Comparison of ENCODE assay signal across 13 cellular contexts in genomic region chr11:64771861-64772260, GRCh38. TPM values are rescaled to one million over a fixed set of nuclear protein-coding genes. Genes with fewer than 3 reads are reported as not detected.
DNase-seq lines count a peak whose midpoint lies in the region; ATAC-seq lines count a peak whose summit lies in the region.
"Had no signal": no experiment of that assay in that cellular context is flagged by ENCODE, and none has a peak within 500 bp of the region (broad histone marks: within the 10 kb centered on the region; RNA-seq: fewer than 3 reads in every experiment).

No MANE protein-coding gene starts in this region.

- no peak for ATAC-seq in activated CD8-positive, alpha-beta memory T cell treated with anti-CD3 and anti-CD28 coated beads, Interleukin-2, amount 10 ng/mL, durations not matched to agents 7 days and 5 days
- peak; percentile 94 for ATAC-seq in stimulated activated memory B cell treated with anti-CD40 and anti-IgM and Interleukin-4, amounts not matched to agents 10 μg/mL and 1 μg/mL and 100 μg/mL, for 72 hours
- no peak for ATAC-seq in HG03039 (IDR thresholded peaks at IDR 0.05; ENCODE audit: unreplicated experiment)

- H3K4me1 Mint-ChIP-seq in activated CD8-positive, alpha-beta memory T cell treated with anti-CD3 and anti-CD28 coated beads, Interleukin-2, amount 10 ng/mL, durations not matched to agents 7 days and 5 days: peaks cover 85% of the 10 kb centered on the region
- peaks cover 66% of the 10 kb centered on the region for H3K4me1 Mint-ChIP-seq in dendritic cell treated with granulocyte-macrophage colony-stimulating factor and Interleukin-4, amounts not matched to agents 40 ng/mL and 50 ng/mL, for 4 days (ENCODE audit: low read depth)
- H3K4me1 Mint-ChIP-seq in stimulated activated memory B cell treated with anti-CD40 and anti-IgM and Interleukin-4, amounts not matched to agents 10 μg/mL and 1 μg/mL and 100 μg/mL, for 72 hours: peaks cover 93% of the 10 kb centered on the region

- intact Hi-C loops in dendritic cell treated with granulocyte-macrophage colony-stimulating factor and Interleukin-4, amounts not matched to agents 40 ng/mL and 50 ng/mL, for 4 days (cut with micrococcal nuclease): no loop called here

- no peaks in the 10 kb centered on the region for H3K27me3 Mint-ChIP-seq in activated CD8-positive, alpha-beta memory T cell treated with anti-CD3 and anti-CD28 coated beads, Interleukin-2, amount 10 ng/mL, durations not matched to agents 7 days and 5 days
- no peaks in the 10 kb centered on the region for H3K27me3 Mint-ChIP-seq in dendritic cell treated with granulocyte-macrophage colony-stimulating factor and Interleukin-4, amounts not matched to agents 40 ng/mL and 50 ng/mL, for 4 days
- no peaks in the 10 kb centered on the region for H3K27me3 Mint-ChIP-seq in stimulated activated memory B cell treated with anti-CD40 and anti-IgM and Interleukin-4, amounts not matched to agents 10 μg/mL and 1 μg/mL and 100 μg/mL, for 72 hours

- peaks cover 94% of the 10 kb centered on the region for H3K36me3 Mint-ChIP-seq in activated CD8-positive, alpha-beta memory T cell treated with anti-CD3 and anti-CD28 coated beads, Interleukin-2, amount 10 ng/mL, durations not matched to agents 7 days and 5 days
- peaks cover 100% of the 10 kb centered on the region for H3K36me3 Mint-ChIP-seq in dendritic cell treated with granulocyte-macrophage colony-stimulating factor and Interleukin-4, amounts not matched to agents 40 ng/mL and 50 ng/mL, for 4 days (ENCODE audit: low read depth)
- peaks cover 93% of the 10 kb centered on the region for H3K36me3 Mint-ChIP-seq in stimulated activated memory B cell treated with anti-CD40 and anti-IgM and Interleukin-4, amounts not matched to agents 10 μg/mL and 1 μg/mL and 100 μg/mL, for 72 hours

- H3K4me3 Mint-ChIP-seq in activated CD8-positive, alpha-beta memory T cell treated with anti-CD3 and anti-CD28 coated beads, Interleukin-2, amount 10 ng/mL, durations not matched to agents 7 days and 5 days: no peak overlapping the region
- H3K4me3 Mint-ChIP-seq in dendritic cell treated with granulocyte-macrophage colony-stimulating factor and Interleukin-4, amounts not matched to agents 40 ng/mL and 50 ng/mL, for 4 days: peak overlapping the region; percentile 34
- H3K4me3 Mint-ChIP-seq in stimulated activated memory B cell treated with anti-CD40 and anti-IgM and Interleukin-4, amounts not matched to agents 10 μg/mL and 1 μg/mL and 100 μg/mL, for 72 hours: peak overlapping the region; percentile 74
- H3K4me3 Mint-ChIP-seq: H9 had no signal

- CTCF ChIA-PET in activated CD8-positive, alpha-beta memory T cell treated with anti-CD3 and anti-CD28 coated beads, Interleukin-2, amount 10 ng/mL, durations not matched to agents 7 days and 5 days (lab: Charles Lee): interaction anchor here (1.6 to 14.7 kb wide), 3 partner anchors 8 to 29 kb away, joined by 10 to 294 read pairs (median 11); partner anchors contain the start of genes PYGM and RASGRP2

- H3K27ac Mint-ChIP-seq in activated CD8-positive, alpha-beta memory T cell treated with anti-CD3 and anti-CD28 coated beads, Interleukin-2, amount 10 ng/mL, durations not matched to agents 7 days and 5 days: peak overlapping the region; percentile 79
- H3K27ac Mint-ChIP-seq in dendritic cell treated with granulocyte-macrophage colony-stimulating factor and Interleukin-4, amounts not matched to agents 40 ng/mL and 50 ng/mL, for 4 days: peak overlapping the region; percentile 73
- peak overlapping the region; percentile 90 for H3K27ac Mint-ChIP-seq in stimulated activated memory B cell treated with anti-CD40 and anti-IgM and Interleukin-4, amounts not matched to agents 10 μg/mL and 1 μg/mL and 100 μg/mL, for 72 hours

- no peak for DNase-seq in activated CD8-positive, alpha-beta memory T cell treated with anti-CD3 and anti-CD28 coated beads, Interleukin-2, amount 10 ng/mL, durations not matched to agents 7 days and 5 days
- no peak for DNase-seq in activated CD8-positive, alpha-beta memory T cell treated with anti-CD3 and anti-CD28 coated beads, Interleukin-2, amount 50 U/mL, for 48 hours
- DNase-seq in MV-4-11 (lab: John Stamatoyannopoulos, UW): peak; percentile 86
- DNase-seq in cerebellar cortex (ENCODE audit: low spot score): no peak
- DNase-seq in NCI-H2081 (lab: John Stamatoyannopoulos, UW): no peak
- DNase-seq: cerebellar nuclear complex, foreskin fibroblast, H9, SK-N-SH had no signal

- H3K9me3 Mint-ChIP-seq in activated CD8-positive, alpha-beta memory T cell treated with anti-CD3 and anti-CD28 coated beads, Interleukin-2, amount 10 ng/mL, durations not matched to agents 7 days and 5 days (ENCODE audit: low read depth): no peaks in the 10 kb centered on the region
- H3K9me3 Mint-ChIP-seq in dendritic cell treated with granulocyte-macrophage colony-stimulating factor and Interleukin-4, amounts not matched to agents 40 ng/mL and 50 ng/mL, for 4 days: no peaks in the 10 kb centered on the region
- no peaks in the 10 kb centered on the region for H3K9me3 Mint-ChIP-seq in stimulated activated memory B cell treated with anti-CD40 and anti-IgM and Interleukin-4, amounts not matched to agents 10 μg/mL and 1 μg/mL and 100 μg/mL, for 72 hours
- H3K9me3 Mint-ChIP-seq: H9 had no signal

RNA-seq across cellular contexts. Expression of gene SF1, which starts 6.5 kb away (rescaled TPM):
- total RNA-seq in activated CD8-positive, alpha-beta memory T cell treated with anti-CD3 and anti-CD28 coated beads, Interleukin-2, amount 10 ng/mL, durations not matched to agents 7 days and 5 days: 100 to 1,000 TPM; 442 to 462 TPM

RNA-seq across cellular contexts. Expression of gene PYGM, which starts 12.1 kb away (rescaled TPM):
- total RNA-seq in activated CD8-positive, alpha-beta memory T cell treated with anti-CD3 and anti-CD28 coated beads, Interleukin-2, amount 10 ng/mL, durations not matched to agents 7 days and 5 days: 1 to 10 TPM; 2.0 to 3.2 TPM
- total RNA-seq: LHCN-M2 had no signal

RNA-seq across cellular contexts. Expression of gene RASGRP2, which starts 27.9 kb away (rescaled TPM):
- 100 to 1,000 TPM in 1 of 2 experiments, 10 to 100 TPM in 1; 77.3 to 123 TPM for total RNA-seq in activated CD8-positive, alpha-beta memory T cell treated with anti-CD3 and anti-CD28 coated beads, Interleukin-2, amount 10 ng/mL, durations not matched to agents 7 days and 5 days

RNA-seq across cellular contexts. Expression of gene MAP4K2, which starts 31.2 kb away (rescaled TPM):
- total RNA-seq in activated CD8-positive, alpha-beta memory T cell treated with anti-CD3 and anti-CD28 coated beads, Interleukin-2, amount 10 ng/mL, durations not matched to agents 7 days and 5 days: 10 to 100 TPM; 61.1 to 65.0 TPM

RNA-seq across cellular contexts. Expression of gene MEN1, which starts 38.5 kb away (rescaled TPM):
- 10 to 100 TPM; 31.2 to 42.1 TPM for total RNA-seq in activated CD8-positive, alpha-beta memory T cell treated with anti-CD3 and anti-CD28 coated beads, Interleukin-2, amount 10 ng/mL, durations not matched to agents 7 days and 5 days
